Comparison of ENCODE assay signal across 9 cellular contexts in the genomic region with DNA sequence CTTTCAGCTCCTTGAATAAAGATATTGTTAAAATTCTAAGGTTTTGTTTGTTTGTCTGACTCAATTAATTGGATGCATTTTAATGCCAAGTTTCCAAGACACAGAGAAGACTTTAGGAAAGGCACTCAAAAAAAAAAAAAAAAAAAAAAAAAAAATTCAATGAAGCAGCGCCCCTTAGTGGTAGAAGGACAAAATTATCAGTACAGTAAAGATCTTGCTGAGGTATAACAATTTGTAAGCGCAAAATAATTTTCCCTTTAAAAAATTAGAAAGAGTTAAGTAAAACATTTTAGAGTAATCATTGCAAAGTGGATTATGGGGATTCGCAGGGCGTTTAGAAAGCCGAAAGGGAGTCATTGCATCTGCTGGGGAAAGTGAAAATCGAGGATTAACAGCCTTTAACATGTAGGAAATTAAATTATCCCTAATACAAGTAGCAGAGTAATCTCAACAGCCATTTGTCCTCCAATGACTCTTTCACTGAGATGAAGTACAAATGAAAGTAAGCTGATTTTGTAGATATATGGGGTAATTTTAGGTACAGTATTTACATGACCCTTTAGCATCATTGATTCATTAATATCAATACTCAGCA. TPM values are rescaled to one million over a fixed set of nuclear protein-coding genes. Genes with fewer than 3 reads are reported as not detected.
A peak's percentile ranks its signal among the peaks of the same experiment; 100 is the strongest.
DNase-seq lines count a peak whose midpoint lies in the region; ATAC-seq, FAIRE-seq and TF ChIP-seq lines count a peak whose summit lies in the region.
"Had no signal": no experiment of that assay in that cellular context is flagged by ENCODE, and none has a peak within 500 bp of the region (broad histone marks: within the 10 kb centered on the region; RNA-seq: fewer than 3 reads in every experiment).

No MANE protein-coding gene starts in this region.

- DNase-seq in activated T-cell treated with anti-CD3 and anti-CD28 coated beads, Interleukin-2, amount 50 U/mL, for 72 hours = no peak
- DNase-seq in activated T-cell treated with anti-CD3 and anti-CD28 coated beads, Interleukin-2, amount 50 U/mL, for 4 hours = no peak
- DNase-seq in NCI-H446 treated with DMSO at 0.1 percent for 48 hours (lab: John Stamatoyannopoulos, UW) (peak; percentile 21), nephron progenitor cell (no peak), HPDE6-E6E7 (ENCODE audit: extremely low spot score) (no peak)
- DNase-seq in NK-92 treated with Interleukin-12 subunit alpha and Interleukin-12 subunit beta, amount 100 ng/mL, for 24 hours (lab: John Stamatoyannopoulos, UW) = no peak

- H3K4me3 Mint-ChIP-seq in activated T-cell treated with anti-CD3 and anti-CD28 coated beads, Interleukin-2, amount 50 U/mL, for 72 hours = no peak overlapping the region
- H3K4me3 Mint-ChIP-seq in activated T-cell treated with anti-CD3 and anti-CD28 coated beads, Interleukin-2, amount 50 U/mL, for 4 hours = no peak overlapping the region
- no peak overlapping the region for H3K4me3 Mint-ChIP-seq in nephron progenitor cell
- H3K4me3 Mint-ChIP-seq: activated naive CD8-positive, alpha-beta T cell had no signal

- H3K9me3 Mint-ChIP-seq in activated T-cell treated with anti-CD3 and anti-CD28 coated beads, Interleukin-2, amount 50 U/mL, for 72 hours = no peaks in the 10 kb centered on the region
- H3K9me3 Mint-ChIP-seq in activated T-cell treated with anti-CD3 and anti-CD28 coated beads, Interleukin-2, amount 50 U/mL, for 4 hours = no peaks in the 10 kb centered on the region
- no peaks in the 10 kb centered on the region for H3K9me3 Mint-ChIP-seq in nephron progenitor cell

- H3K36me3 Mint-ChIP-seq in activated T-cell treated with anti-CD3 and anti-CD28 coated beads, Interleukin-2, amount 50 U/mL, for 72 hours (ENCODE audit: insufficient read depth in 2 of 2) = no peaks in the 10 kb centered on the region
- H3K36me3 Mint-ChIP-seq in activated T-cell treated with anti-CD3 and anti-CD28 coated beads, Interleukin-2, amount 50 U/mL, for 4 hours (ENCODE audit: insufficient read depth) = no peaks in the 10 kb centered on the region
- H3K36me3 Mint-ChIP-seq in nephron progenitor cell (ENCODE audit: low read depth) = no peaks in the 10 kb centered on the region

- peak overlapping the region; percentile 73 for H3K27ac Mint-ChIP-seq in activated T-cell treated with anti-CD3 and anti-CD28 coated beads, Interleukin-2, amount 50 U/mL, for 72 hours
- no peak overlapping the region for H3K27ac Mint-ChIP-seq in nephron progenitor cell
- H3K27ac Mint-ChIP-seq: activated naive CD8-positive, alpha-beta T cell had no signal

- no peak for ATAC-seq in activated T-cell treated with anti-CD3 and anti-CD28 coated beads, Interleukin-2, amount 50 U/mL, for 72 hours (replicated peaks in 1 of 2)
- ATAC-seq in activated T-cell treated with anti-CD3 and anti-CD28 coated beads, Interleukin-2, amount 50 U/mL, for 4 hours = no peak
- ATAC-seq in GM19035 (IDR thresholded peaks at IDR 0.05; ENCODE audit: unreplicated experiment) = no peak

- H3K4me1 Mint-ChIP-seq in activated T-cell treated with anti-CD3 and anti-CD28 coated beads, Interleukin-2, amount 50 U/mL, for 72 hours (ENCODE audit: low read depth) = peaks cover 24% of the 10 kb centered on the region
- peaks cover 23% of the 10 kb centered on the region for H3K4me1 Mint-ChIP-seq in activated T-cell treated with anti-CD3 and anti-CD28 coated beads, Interleukin-2, amount 50 U/mL, for 4 hours (ENCODE audit: low read depth)
- peaks cover 9% of the 10 kb centered on the region for H3K4me1 Mint-ChIP-seq in nephron progenitor cell

- TF ChIP-seq CTCF in nephron progenitor cell (IDR thresholded peaks at IDR 0.05) = peak; percentile 67

- FAIRE-seq in colon (lab: Jason Lieb, UNC) = peak; percentile 84

- H3K27me3 Mint-ChIP-seq in activated T-cell treated with anti-CD3 and anti-CD28 coated beads, Interleukin-2, amount 50 U/mL, for 72 hours (ENCODE audit: low read depth) = no peaks in the 10 kb centered on the region
- H3K27me3 Mint-ChIP-seq in activated T-cell treated with anti-CD3 and anti-CD28 coated beads, Interleukin-2, amount 50 U/mL, for 4 hours (ENCODE audit: low read depth) = no peaks in the 10 kb centered on the region
- peaks cover 19% of the 10 kb centered on the region for H3K27me3 Mint-ChIP-seq in nephron progenitor cell (ENCODE audit: low read depth, poor library complexity)
- H3K27me3 Mint-ChIP-seq: activated naive CD8-positive, alpha-beta T cell had no signal

RNA-seq across cellular contexts. Expression of a gene that starts 5.8 kb away (rescaled TPM):
- 10 to 100 TPM; 22.2 to 31.5 TPM for total RNA-seq in activated T-cell treated with anti-CD3 and anti-CD28 coated beads, Interleukin-2, amount 50 U/mL, for 72 hours
- total RNA-seq in activated T-cell treated with anti-CD3 and anti-CD28 coated beads, Interleukin-2, amount 50 U/mL, for 4 hours = 10 to 100 TPM; 22.7 to 32.1 (median 26.3) TPM

RNA-seq across cellular contexts. Expression of a gene that starts 34.0 kb away (rescaled TPM):
- not detected for total RNA-seq in activated T-cell treated with anti-CD3 and anti-CD28 coated beads, Interleukin-2, amount 50 U/mL, for 72 hours
- not detected for total RNA-seq in activated T-cell treated with anti-CD3 and anti-CD28 coated beads, Interleukin-2, amount 50 U/mL, for 4 hours
